ENCODE assay signal across 8 cellular contexts in the genomic region with DNA sequence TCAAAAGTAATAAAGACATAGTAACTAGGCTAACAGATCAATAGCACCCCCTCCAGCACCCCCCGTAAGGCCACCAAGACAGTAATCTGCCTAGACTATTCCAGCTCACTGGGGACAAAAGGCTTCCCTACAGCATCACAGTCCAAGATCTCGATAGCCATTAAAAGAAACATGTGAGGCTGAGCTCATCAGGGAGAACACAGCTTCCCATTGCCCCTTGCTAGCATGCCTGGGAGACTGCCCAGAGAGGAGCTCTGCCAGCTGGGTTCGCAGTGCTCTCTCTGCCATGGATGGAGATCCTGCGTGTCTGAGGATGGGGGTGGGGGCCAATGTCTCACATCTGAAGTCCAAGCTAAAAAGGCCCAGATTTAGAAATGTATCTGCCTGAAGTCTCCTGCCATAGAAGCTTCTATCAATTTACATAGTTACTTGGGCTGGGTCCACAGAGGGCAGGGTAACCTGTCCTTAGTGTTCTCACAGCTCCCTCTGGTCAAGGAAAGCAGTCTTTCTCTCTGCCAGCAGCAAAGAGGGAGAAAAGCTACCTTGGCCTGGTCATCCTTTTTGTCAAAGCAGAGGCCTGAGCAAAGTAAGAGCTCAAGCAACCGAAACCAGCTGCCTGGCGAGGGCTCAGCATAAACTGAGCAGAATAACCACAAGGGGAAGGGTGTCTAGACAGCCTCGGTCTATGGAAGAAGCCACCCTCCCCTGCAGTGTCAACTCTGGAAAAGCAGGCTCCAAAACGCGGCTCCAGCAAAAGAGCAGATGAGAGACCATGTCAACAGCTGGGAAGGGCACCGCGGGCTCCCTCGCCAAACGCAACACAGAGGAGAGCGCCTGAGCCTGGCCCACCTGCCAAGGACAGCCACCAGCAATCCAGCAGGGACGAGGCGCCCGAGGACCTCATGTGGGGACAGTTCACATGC. TPM values are rescaled to one million over a fixed set of nuclear protein-coding genes. Genes with fewer than 3 reads are reported as not detected.
DNase-seq lines count a peak whose midpoint lies in the region; ATAC-seq and TF ChIP-seq lines count a peak whose summit lies in the region.

No MANE protein-coding gene starts in this region.

- peaks cover 32% of the 10 kb centered on the region for H3K4me1 ChIP-seq in CD8-positive, alpha-beta T cell (ENCODE audit: insufficient read depth, low read length)
- H3K4me1 ChIP-seq in heart right ventricle = peaks cover 42 to 100% (median 94%) of the 10 kb centered on the region in 9 donors
- peaks cover 21% of the 10 kb centered on the region for H3K4me1 ChIP-seq in skeletal muscle satellite cell (ENCODE audit: control insufficient read depth, insufficient read depth, low read length)

- 49 to 51% methylated on average over 17 of the region's 17 CpGs for WGBS in heart right ventricle, 2 donors

- no peaks in the 10 kb centered on the region for H3K36me3 Mint-ChIP-seq in CD8-positive, alpha-beta T cell
- peaks cover 44% of the 10 kb centered on the region for H3K36me3 Mint-ChIP-seq in activated CD4-positive, alpha-beta memory T cell treated with anti-CD3 and anti-CD28 coated beads, Interleukin-2, amount 10 ng/mL, durations not matched to agents 7 days and 5 days (ENCODE audit: low read depth)

- H3K27me3 Mint-ChIP-seq in CD8-positive, alpha-beta T cell (ENCODE audit: low read depth) = no peaks in the 10 kb centered on the region
- no peaks in the 10 kb centered on the region for H3K27me3 Mint-ChIP-seq in activated CD4-positive, alpha-beta memory T cell treated with anti-CD3 and anti-CD28 coated beads, Interleukin-2, amount 10 ng/mL, durations not matched to agents 7 days and 5 days

- H3K27ac Mint-ChIP-seq in CD8-positive, alpha-beta T cell = peak overlapping the region; percentile 66
- H3K27ac Mint-ChIP-seq in activated CD4-positive, alpha-beta memory T cell treated with anti-CD3 and anti-CD28 coated beads, Interleukin-2, amount 10 ng/mL, durations not matched to agents 7 days and 5 days = no peak overlapping the region

- intact Hi-C loops in CD8-positive, alpha-beta T cell (cut with DNase I, micrococcal nuclease) = no loop called here
- intact Hi-C loops in heart right ventricle (cut with DNase I) = loop anchor here in 1 of 10 donors (5.0 kb wide), 1 partner anchor 66 kb away; no protein-coding TSS in a partner anchor

- peak overlapping the region; percentile 46 for H3K4me2 ChIP-seq in skeletal muscle satellite cell (ENCODE audit: low read length)

- peak in 1 of 7 experiments; percentile 26 for DNase-seq in CD8-positive, alpha-beta T cell
- no peak for DNase-seq in activated CD4-positive, alpha-beta memory T cell treated with anti-CD3 and anti-CD28 coated beads, Interleukin-2, amount 10 ng/mL, durations not matched to agents 7 days and 5 days
- DNase-seq in heart right ventricle = peak; percentile 77 to 84
- no peak for DNase-seq in WERI-Rb-1
- no peak for DNase-seq in glomerular visceral epithelial cell (ENCODE audit: extremely low spot score)

- H3K4me3 ChIP-seq in CD8-positive, alpha-beta T cell (ENCODE audit: low read depth, low read length) = no peak overlapping the region
- H3K4me3 ChIP-seq in heart right ventricle (peak overlapping the region in 1 of 10 donors; percentile 11), skeletal muscle satellite cell (ENCODE audit: low read length) (no peak overlapping the region), WERI-Rb-1 (ENCODE audit: low read depth, low read length) (no peak overlapping the region)

- no peaks in the 10 kb centered on the region for H3K9me3 Mint-ChIP-seq in CD8-positive, alpha-beta T cell
- H3K9me3 Mint-ChIP-seq in activated CD4-positive, alpha-beta memory T cell treated with anti-CD3 and anti-CD28 coated beads, Interleukin-2, amount 10 ng/mL, durations not matched to agents 7 days and 5 days = peaks cover 9% of the 10 kb centered on the region

- POLR2A ChIA-PET in CD8-positive, alpha-beta T cell (lab: Charles Lee) = interaction anchor here (1.0 to 2.0 kb wide), 2 partner anchors 13 to 15 kb away, joined by 4 to 6 read pairs; no protein-coding TSS in a partner anchor
- POLR2A ChIA-PET in activated CD4-positive, alpha-beta memory T cell treated with anti-CD3 and anti-CD28 coated beads, Interleukin-2, amount 10 ng/mL, durations not matched to agents 7 days and 5 days (lab: Charles Lee) = interaction anchor here (1.2 to 12.8 kb wide), 5 partner anchors 8 to 27 kb away, joined by 4 to 117 read pairs (median 26); a partner anchor contains a TSS

- peak; percentile 45 for ATAC-seq in CD8-positive, alpha-beta T cell
- ATAC-seq in GM21825 (IDR thresholded peaks at IDR 0.05; ENCODE audit: unreplicated experiment) = peak; percentile 50
- ATAC-seq in heart right ventricle = peak; percentile 78 to 91 (median 87)
- ATAC-seq in HG02840 (IDR thresholded peaks at IDR 0.05; ENCODE audit: low FRiP score, unreplicated experiment) = no peak

- TF ChIP-seq CTCF in CD8-positive, alpha-beta T cell (IDR thresholded peaks at IDR 0.05) = no peak
- TF ChIP-seq CTCF in heart right ventricle (IDR thresholded peaks at IDR 0.05) (peak in 1 of 9 donors; percentile 9), WERI-Rb-1 (IDR thresholded peaks at IDR 0.05; ENCODE audit: low read depth, low read length) (no peak)

- H3K27me3 ChIP-seq in CD8-positive, alpha-beta T cell (ENCODE audit: insufficient read depth, low read length) = no peaks in the 10 kb centered on the region
- H3K27me3 ChIP-seq in heart right ventricle (no peaks in the 10 kb centered on the region), skeletal muscle satellite cell (ENCODE audit: control insufficient read depth, insufficient read depth, low read length) (peaks cover 5% of the 10 kb centered on the region), WERI-Rb-1 (ENCODE audit: insufficient read depth, low read depth, severe bottlenecking) (no peaks in the 10 kb centered on the region)

- peak overlapping the region; percentile 24 for H3K4me3 Mint-ChIP-seq in CD8-positive, alpha-beta T cell
- H3K4me3 Mint-ChIP-seq in activated CD4-positive, alpha-beta memory T cell treated with anti-CD3 and anti-CD28 coated beads, Interleukin-2, amount 10 ng/mL, durations not matched to agents 7 days and 5 days = peak overlapping the region; percentile 6

- no peaks in the 10 kb centered on the region for H3K36me3 ChIP-seq in CD8-positive, alpha-beta T cell (ENCODE audit: insufficient read depth, low read length)
- H3K36me3 ChIP-seq in heart right ventricle (no peaks in the 10 kb centered on the region), skeletal muscle satellite cell (ENCODE audit: insufficient read depth, low read length) (no peaks in the 10 kb centered on the region), WERI-Rb-1 (no peaks in the 10 kb centered on the region)

- CTCF ChIA-PET in CD8-positive, alpha-beta T cell (lab: Charles Lee) = interaction anchor here (0.6 to 1.7 kb wide), 2 partner anchors 15 to 75 kb away, joined by 3 to 5 read pairs; no protein-coding TSS in a partner anchor
- CTCF ChIA-PET in activated CD4-positive, alpha-beta memory T cell treated with anti-CD3 and anti-CD28 coated beads, Interleukin-2, amount 10 ng/mL, durations not matched to agents 7 days and 5 days (lab: Charles Lee) = interaction anchor here (1.0 to 6.5 kb wide), 5 partner anchors 8 to 106 kb away, joined by 4 to 30 read pairs (median 6); no protein-coding TSS in a partner anchor

- H3K27ac ChIP-seq in CD8-positive, alpha-beta T cell (ENCODE audit: low read depth, low read length) = no peak overlapping the region
- H3K27ac ChIP-seq in heart right ventricle = peak overlapping the region; percentile 71 to 92 (median 84)
- H3K27ac ChIP-seq in WERI-Rb-1 = no peak overlapping the region

- H3K9ac ChIP-seq in skeletal muscle satellite cell (ENCODE audit: low read depth, low read length) = no peak overlapping the region

- H3K9me3 ChIP-seq in CD8-positive, alpha-beta T cell (ENCODE audit: low read length) = no peaks in the 10 kb centered on the region
- peaks cover 0 to 5% (median 0%) of the 10 kb centered on the region in 11 donors for H3K9me3 ChIP-seq in heart right ventricle
- no peaks in the 10 kb centered on the region for H3K9me3 ChIP-seq in skeletal muscle satellite cell (replicated peaks; ENCODE audit: low read length)
- no peaks in the 10 kb centered on the region for H3K9me3 ChIP-seq in WERI-Rb-1 (ENCODE audit: severe bottlenecking)

- peaks cover 68% of the 10 kb centered on the region for H3K4me1 Mint-ChIP-seq in CD8-positive, alpha-beta T cell (ENCODE audit: low read depth)
- H3K4me1 Mint-ChIP-seq in activated CD4-positive, alpha-beta memory T cell treated with anti-CD3 and anti-CD28 coated beads, Interleukin-2, amount 10 ng/mL, durations not matched to agents 7 days and 5 days = peaks cover 83% of the 10 kb centered on the region

RNA-seq across cellular contexts. Expression of a gene that starts 17.6 kb away (rescaled TPM):
- total RNA-seq in CD8-positive, alpha-beta T cell = 10 to 100 TPM; 38.2 to 39.4 TPM
- total RNA-seq in activated CD4-positive, alpha-beta memory T cell treated with anti-CD3 and anti-CD28 coated beads, Interleukin-2, amount 10 ng/mL, durations not matched to agents 7 days and 5 days = 10 to 100 TPM; 43.0 to 43.7 TPM
- 100 to 1,000 TPM in 3 of 10 donors, 10 to 100 TPM in 7; 71.9 to 109 (median 95.2) TPM for total RNA-seq in heart right ventricle
- polyA plus RNA-seq in heart right ventricle = 10 to 100 TPM; 23.8 to 33.8 TPM
- total RNA-seq in skeletal muscle satellite cell (2012; rRNA removed) = 2.8 and 23.2 TPM in 2 replicates

Comparison
In these comparisons a context has a peak if more than half of its experiments do, and no peak if none do; other contexts are left out.
1. DNase-seq: peak in heart right ventricle (2 of 2); none in activated CD4-positive, alpha-beta memory T cell treated with anti-CD3 and anti-CD28 coated beads, Interleukin-2, amount 10 ng/mL, durations not matched to agents 7 days and 5 days (single experiment), WERI-Rb-1 (single experiment) and glomerular visceral epithelial cell (single experiment).
2. H3K27ac ChIP-seq: peak in heart right ventricle (10 of 10); none in CD8-positive, alpha-beta T cell (single experiment) and WERI-Rb-1 (single experiment).